1 cellular context compared by ENCODE assay signal in the genomic region with DNA sequence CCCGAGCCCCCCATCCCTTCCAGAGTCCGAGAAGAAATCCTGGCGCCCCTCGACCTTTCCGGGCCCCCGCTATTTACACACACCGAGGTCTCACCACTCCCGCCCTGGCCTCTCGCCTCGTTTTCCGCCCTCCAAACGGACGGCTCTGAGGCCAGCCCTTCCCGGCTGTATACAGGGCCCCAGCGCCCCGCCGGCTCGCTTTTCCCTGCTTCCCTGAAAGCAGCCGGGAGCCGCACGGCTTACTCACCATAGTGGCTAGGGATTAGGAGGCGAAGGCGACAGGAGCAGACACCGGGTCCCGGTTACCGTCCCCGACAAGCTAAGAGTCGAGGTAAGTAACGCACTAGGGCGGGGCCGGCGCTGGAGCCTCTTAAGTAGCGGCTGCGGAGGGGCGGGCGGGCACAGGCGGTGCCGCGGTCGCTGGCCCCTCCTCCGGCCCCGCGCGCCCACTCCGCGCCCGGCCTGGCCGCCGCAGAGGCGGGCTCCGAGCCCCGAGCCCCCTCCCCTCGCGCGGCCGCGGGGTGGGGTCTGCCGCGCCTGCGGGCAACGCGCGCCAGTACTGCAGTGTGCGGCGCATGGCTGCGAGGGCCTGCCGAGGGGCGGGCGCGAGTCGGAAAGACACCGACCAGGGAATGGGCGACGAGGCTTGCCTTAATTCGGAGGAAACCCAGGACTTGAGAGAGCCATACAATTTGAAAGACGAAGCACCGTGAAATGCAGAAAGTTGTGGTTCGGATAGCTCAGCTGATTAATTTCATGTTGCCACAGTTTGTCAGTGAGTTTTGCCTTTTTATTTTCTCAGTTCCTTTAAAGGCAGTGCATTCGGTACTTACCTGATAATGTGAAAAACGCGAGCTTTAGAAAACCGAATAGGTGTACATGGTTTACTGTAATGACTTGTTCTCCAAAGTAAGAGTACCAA.
A peak's percentile ranks its signal among the peaks of the same experiment; 100 is the strongest.
TF ChIP-seq lines count a peak whose summit lies in the region.

A gene (minus strand): TSS at position 345 of the 922 bp plus-strand sequence. CDS start 95 bp downstream, at position 250.

TF ChIP-seq in HEK293, 187 proteins besides CTCF, POLR2A, EP300 and RAD21 (continued from another document and continues in another):
- TF ChIP-seq, protein P1, sequence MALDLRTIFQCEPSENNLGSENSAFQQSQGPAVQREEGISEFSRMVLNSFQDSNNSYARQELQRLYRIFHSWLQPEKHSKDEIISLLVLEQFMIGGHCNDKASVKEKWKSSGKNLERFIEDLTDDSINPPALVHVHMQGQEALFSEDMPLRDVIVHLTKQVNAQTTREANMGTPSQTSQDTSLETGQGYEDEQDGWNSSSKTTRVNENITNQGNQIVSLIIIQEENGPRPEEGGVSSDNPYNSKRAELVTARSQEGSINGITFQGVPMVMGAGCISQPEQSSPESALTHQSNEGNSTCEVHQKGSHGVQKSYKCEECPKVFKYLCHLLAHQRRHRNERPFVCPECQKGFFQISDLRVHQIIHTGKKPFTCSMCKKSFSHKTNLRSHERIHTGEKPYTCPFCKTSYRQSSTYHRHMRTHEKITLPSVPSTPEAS (tag by site-specific recombination; IDR thresholded peaks at IDR 0.05), result peak; percentile 63
- TF ChIP-seq HOXD13 (CRISPR knock-in tag; IDR thresholded peaks at IDR 0.05; ENCODE audit: borderline replicate concordance) (no peak), ZNF174 (tag by site-specific recombination; IDR thresholded peaks at IDR 0.05) (no peak), ZNF169 (tag by site-specific recombination; IDR thresholded peaks at IDR 0.05) (0 out of 2 replicates have a peak, but pooled peaks have one; percentile 38), ZSCAN16 (tag by site-specific recombination; IDR thresholded peaks at IDR 0.05) (no peak; the same call in 1 of the 2 replicates), ZFP41 (tag by site-specific recombination; IDR thresholded peaks at IDR 0.05; ENCODE audit: borderline replicate concordance) (no peak; the same call in 1 of the 2 replicates), ZNF23 (tag by site-specific recombination; IDR thresholded peaks at IDR 0.05; ENCODE audit: borderline replicate concordance) (0 out of 2 replicates have a peak, but pooled peaks have one; percentile 35), ZNF777 (tag by site-specific recombination; IDR thresholded peaks at IDR 0.05; ENCODE audit: borderline replicate concordance) (0 out of 2 replicates have a peak, but pooled peaks have one; percentile 80), ZNF596 (tag by site-specific recombination; IDR thresholded peaks at IDR 0.05) (no peak), KLF10 (tag by site-specific recombination; IDR thresholded peaks at IDR 0.05) (peak; percentile 44; the same call in 1 of the 2 replicates), IKZF3 (tag by site-specific recombination; IDR thresholded peaks at IDR 0.05) (no peak; the same call in 1 of the 2 replicates), ZNF433 (tag by site-specific recombination; IDR thresholded peaks at IDR 0.05; ENCODE audit: low read depth) (peak; percentile 46; the same call in 1 of the 2 replicates), ZNF629 (tag by site-specific recombination; IDR thresholded peaks at IDR 0.05) (peak; percentile 34), ZNF654 (tag by site-specific recombination; IDR thresholded peaks at IDR 0.05; ENCODE audit: low read depth) (no peak), ZNF423 (tag by site-specific recombination; IDR thresholded peaks at IDR 0.05) (peak; percentile 4; the same call in 1 of the 2 replicates), ZNF175 (tag by site-specific recombination; IDR thresholded peaks at IDR 0.05) (no peak), ZBTB20 (tag by site-specific recombination; IDR thresholded peaks at IDR 0.05) (peak; percentile 47; the same call in 1 of the 2 replicates), YY1 (tag by site-specific recombination; IDR thresholded peaks at IDR 0.05) (peak; percentile 63), KLF1 (tag by site-specific recombination; IDR thresholded peaks at IDR 0.05) (peak; percentile 66; the same call in 1 of the 2 replicates), SCRT1 (tag by site-specific recombination; IDR thresholded peaks at IDR 0.05; ENCODE audit: borderline replicate concordance) (no peak), ZNF792 (tag by site-specific recombination; IDR thresholded peaks at IDR 0.05) (no peak; the same call in none of the 2 replicates), ZNF292 (tag by site-specific recombination; IDR thresholded peaks at IDR 0.05; ENCODE audit: borderline replicate concordance, low read depth) (no peak), ZNF510 (tag by site-specific recombination; IDR thresholded peaks at IDR 0.05; ENCODE audit: insufficient replicate concordance) (no peak), ZBTB48 (tag by site-specific recombination; IDR thresholded peaks at IDR 0.05) (peak; percentile 50), OVOL3 (tag by site-specific recombination; IDR thresholded peaks at IDR 0.05) (peak; percentile 8; the same call in 1 of the 2 replicates), ZNF600 (tag by site-specific recombination; IDR thresholded peaks at IDR 0.05) (peak; percentile 7; the same call in 1 of the 2 replicates), ZNF747 (tag by site-specific recombination; IDR thresholded peaks at IDR 0.05) (peak; percentile 34; the same call in 1 of the 2 replicates), ZSCAN30 (tag by site-specific recombination; IDR thresholded peaks at IDR 0.05) (0 out of 2 replicates have a peak, but pooled peaks have one; percentile 15), ZNF214 (tag by site-specific recombination; IDR thresholded peaks at IDR 0.05; ENCODE audit: borderline replicate concordance) (no peak), ZNF624 (tag by site-specific recombination; IDR thresholded peaks at IDR 0.05) (peak; percentile 76; the same call in 1 of the 2 replicates), ZNF266 (tag by site-specific recombination; IDR thresholded peaks at IDR 0.05; ENCODE audit: low read depth) (no peak), ZNF785 (tag by site-specific recombination; IDR thresholded peaks at IDR 0.05) (peak; percentile 78; the same call in 1 of the 2 replicates), GFI1B (tag by site-specific recombination; IDR thresholded peaks at IDR 0.05) (no peak; the same call in 1 of the 2 replicates), ZNF394 (tag by site-specific recombination; IDR thresholded peaks at IDR 0.05; ENCODE audit: borderline replicate concordance) (peak; percentile 59), MYNN (tag by site-specific recombination; IDR thresholded peaks at IDR 0.05; ENCODE audit: borderline replicate concordance) (peak; percentile 52; the same call in 1 of the 2 replicates), SCRT2 (tag by site-specific recombination; IDR thresholded peaks at IDR 0.05) (no peak), GLIS2 (tag by site-specific recombination; IDR thresholded peaks at IDR 0.05) (no peak; the same call in 1 of the 2 replicates)
- TF ChIP-seq, protein P2, sequence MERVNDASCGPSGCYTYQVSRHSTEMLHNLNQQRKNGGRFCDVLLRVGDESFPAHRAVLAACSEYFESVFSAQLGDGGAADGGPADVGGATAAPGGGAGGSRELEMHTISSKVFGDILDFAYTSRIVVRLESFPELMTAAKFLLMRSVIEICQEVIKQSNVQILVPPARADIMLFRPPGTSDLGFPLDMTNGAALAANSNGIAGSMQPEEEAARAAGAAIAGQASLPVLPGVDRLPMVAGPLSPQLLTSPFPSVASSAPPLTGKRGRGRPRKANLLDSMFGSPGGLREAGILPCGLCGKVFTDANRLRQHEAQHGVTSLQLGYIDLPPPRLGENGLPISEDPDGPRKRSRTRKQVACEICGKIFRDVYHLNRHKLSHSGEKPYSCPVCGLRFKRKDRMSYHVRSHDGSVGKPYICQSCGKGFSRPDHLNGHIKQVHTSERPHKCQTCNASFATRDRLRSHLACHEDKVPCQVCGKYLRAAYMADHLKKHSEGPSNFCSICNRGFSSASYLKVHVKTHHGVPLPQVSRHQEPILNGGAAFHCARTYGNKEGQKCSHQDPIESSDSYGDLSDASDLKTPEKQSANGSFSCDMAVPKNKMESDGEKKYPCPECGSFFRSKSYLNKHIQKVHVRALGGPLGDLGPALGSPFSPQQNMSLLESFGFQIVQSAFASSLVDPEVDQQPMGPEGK (tag by site-specific recombination; IDR thresholded peaks at IDR 0.05), result peak; percentile 26; the same call in 1 of the 2 replicates
- TF ChIP-seq, protein P3, sequence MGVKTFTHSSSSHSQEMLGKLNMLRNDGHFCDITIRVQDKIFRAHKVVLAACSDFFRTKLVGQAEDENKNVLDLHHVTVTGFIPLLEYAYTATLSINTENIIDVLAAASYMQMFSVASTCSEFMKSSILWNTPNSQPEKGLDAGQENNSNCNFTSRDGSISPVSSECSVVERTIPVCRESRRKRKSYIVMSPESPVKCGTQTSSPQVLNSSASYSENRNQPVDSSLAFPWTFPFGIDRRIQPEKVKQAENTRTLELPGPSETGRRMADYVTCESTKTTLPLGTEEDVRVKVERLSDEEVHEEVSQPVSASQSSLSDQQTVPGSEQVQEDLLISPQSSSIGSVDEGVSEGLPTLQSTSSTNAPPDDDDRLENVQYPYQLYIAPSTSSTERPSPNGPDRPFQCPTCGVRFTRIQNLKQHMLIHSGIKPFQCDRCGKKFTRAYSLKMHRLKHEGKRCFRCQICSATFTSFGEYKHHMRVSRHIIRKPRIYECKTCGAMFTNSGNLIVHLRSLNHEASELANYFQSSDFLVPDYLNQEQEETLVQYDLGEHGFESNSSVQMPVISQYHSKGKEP (tag by site-specific recombination; IDR thresholded peaks at IDR 0.05), result peak; percentile 82
- TF ChIP-seq, protein P4, sequence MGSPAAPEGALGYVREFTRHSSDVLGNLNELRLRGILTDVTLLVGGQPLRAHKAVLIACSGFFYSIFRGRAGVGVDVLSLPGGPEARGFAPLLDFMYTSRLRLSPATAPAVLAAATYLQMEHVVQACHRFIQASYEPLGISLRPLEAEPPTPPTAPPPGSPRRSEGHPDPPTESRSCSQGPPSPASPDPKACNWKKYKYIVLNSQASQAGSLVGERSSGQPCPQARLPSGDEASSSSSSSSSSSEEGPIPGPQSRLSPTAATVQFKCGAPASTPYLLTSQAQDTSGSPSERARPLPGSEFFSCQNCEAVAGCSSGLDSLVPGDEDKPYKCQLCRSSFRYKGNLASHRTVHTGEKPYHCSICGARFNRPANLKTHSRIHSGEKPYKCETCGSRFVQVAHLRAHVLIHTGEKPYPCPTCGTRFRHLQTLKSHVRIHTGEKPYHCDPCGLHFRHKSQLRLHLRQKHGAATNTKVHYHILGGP (tag by site-specific recombination; IDR thresholded peaks at IDR 0.05), result no peak; the same call in 1 of the 2 replicates
- TF ChIP-seq, protein P5, sequence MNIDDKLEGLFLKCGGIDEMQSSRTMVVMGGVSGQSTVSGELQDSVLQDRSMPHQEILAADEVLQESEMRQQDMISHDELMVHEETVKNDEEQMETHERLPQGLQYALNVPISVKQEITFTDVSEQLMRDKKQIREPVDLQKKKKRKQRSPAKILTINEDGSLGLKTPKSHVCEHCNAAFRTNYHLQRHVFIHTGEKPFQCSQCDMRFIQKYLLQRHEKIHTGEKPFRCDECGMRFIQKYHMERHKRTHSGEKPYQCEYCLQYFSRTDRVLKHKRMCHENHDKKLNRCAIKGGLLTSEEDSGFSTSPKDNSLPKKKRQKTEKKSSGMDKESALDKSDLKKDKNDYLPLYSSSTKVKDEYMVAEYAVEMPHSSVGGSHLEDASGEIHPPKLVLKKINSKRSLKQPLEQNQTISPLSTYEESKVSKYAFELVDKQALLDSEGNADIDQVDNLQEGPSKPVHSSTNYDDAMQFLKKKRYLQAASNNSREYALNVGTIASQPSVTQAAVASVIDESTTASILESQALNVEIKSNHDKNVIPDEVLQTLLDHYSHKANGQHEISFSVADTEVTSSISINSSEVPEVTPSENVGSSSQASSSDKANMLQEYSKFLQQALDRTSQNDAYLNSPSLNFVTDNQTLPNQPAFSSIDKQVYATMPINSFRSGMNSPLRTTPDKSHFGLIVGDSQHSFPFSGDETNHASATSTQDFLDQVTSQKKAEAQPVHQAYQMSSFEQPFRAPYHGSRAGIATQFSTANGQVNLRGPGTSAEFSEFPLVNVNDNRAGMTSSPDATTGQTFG (tag by site-specific recombination; IDR thresholded peaks at IDR 0.05; ENCODE audit: borderline replicate concordance), result peak; percentile 15; the same call in 1 of the 2 replicates
- TF ChIP-seq, protein P6, sequence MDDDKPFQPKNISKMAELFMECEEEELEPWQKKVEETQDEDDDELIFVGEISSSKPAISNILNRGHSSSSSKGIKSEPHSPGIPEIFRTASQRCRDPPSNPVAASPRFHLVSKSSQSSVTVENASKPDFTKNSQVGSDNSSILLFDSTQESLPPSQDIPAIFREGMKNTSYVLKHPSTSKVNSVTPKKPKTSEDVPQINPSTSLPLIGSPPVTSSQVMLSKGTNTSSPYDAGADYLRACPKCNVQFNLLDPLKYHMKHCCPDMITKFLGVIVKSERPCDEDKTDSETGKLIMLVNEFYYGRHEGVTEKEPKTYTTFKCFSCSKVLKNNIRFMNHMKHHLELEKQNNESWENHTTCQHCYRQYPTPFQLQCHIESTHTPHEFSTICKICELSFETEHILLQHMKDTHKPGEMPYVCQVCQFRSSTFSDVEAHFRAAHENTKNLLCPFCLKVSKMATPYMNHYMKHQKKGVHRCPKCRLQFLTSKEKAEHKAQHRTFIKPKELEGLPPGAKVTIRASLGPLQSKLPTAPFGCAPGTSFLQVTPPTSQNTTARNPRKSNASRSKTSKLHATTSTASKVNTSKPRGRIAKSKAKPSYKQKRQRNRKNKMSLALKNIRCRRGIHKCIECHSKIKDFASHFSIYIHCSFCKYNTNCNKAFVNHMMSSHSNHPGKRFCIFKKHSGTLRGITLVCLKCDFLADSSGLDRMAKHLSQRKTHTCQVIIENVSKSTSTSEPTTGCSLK (tag by site-specific recombination; IDR thresholded peaks at IDR 0.05), result no peak
- TF ChIP-seq, protein P7, sequence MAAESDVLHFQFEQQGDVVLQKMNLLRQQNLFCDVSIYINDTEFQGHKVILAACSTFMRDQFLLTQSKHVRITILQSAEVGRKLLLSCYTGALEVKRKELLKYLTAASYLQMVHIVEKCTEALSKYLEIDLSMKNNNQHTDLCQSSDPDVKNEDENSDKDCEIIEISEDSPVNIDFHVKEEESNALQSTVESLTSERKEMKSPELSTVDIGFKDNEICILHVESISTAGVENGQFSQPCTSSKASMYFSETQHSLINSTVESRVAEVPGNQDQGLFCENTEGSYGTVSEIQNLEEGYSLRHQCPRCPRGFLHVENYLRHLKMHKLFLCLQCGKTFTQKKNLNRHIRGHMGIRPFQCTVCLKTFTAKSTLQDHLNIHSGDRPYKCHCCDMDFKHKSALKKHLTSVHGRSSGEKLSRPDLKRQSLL (tag by site-specific recombination; IDR thresholded peaks at IDR 0.05), result peak; percentile 84
- TF ChIP-seq, protein P8, sequence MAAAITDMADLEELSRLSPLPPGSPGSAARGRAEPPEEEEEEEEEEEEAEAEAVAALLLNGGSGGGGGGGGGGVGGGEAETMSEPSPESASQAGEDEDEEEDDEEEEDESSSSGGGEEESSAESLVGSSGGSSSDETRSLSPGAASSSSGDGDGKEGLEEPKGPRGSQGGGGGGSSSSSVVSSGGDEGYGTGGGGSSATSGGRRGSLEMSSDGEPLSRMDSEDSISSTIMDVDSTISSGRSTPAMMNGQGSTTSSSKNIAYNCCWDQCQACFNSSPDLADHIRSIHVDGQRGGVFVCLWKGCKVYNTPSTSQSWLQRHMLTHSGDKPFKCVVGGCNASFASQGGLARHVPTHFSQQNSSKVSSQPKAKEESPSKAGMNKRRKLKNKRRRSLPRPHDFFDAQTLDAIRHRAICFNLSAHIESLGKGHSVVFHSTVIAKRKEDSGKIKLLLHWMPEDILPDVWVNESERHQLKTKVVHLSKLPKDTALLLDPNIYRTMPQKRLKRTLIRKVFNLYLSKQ (tag by site-specific recombination; IDR thresholded peaks at IDR 0.05; ENCODE audit: borderline replicate concordance), result no peak
